9 cellular contexts compared by ENCODE assay signal in the genomic region with DNA sequence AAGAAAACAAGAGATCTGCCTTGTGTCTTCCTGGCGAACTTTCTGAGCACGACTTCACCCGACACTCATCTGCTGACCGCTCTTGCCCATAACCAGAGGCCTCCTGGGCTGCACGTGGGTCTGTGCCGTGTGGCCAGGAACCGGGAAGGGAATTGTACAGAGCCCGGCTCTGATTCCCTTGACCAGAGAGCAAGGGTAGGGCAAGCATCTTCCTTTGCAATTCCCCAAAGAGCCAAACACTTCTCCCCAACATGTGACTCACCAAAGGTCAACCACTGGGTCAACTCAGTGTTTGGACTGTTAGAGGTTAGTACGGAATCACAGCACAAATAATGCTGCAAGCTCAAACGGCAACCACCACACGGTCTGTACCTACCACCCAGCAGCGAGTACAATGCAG. TPM values are rescaled to one million over a fixed set of nuclear protein-coding genes. Genes with fewer than 3 reads are reported as not detected.
DNase-seq lines count a peak whose midpoint lies in the region; ATAC-seq and TF ChIP-seq lines count a peak whose summit lies in the region.
"Had no signal": no experiment of that assay in that cellular context is flagged by ENCODE, and none has a peak within 500 bp of the region (broad histone marks: within the 10 kb centered on the region; RNA-seq: fewer than 3 reads in every experiment).

No MANE protein-coding gene starts in this region.

- in situ Hi-C loops in GM23248 (cut with MboI) (no loop called here), gastrocnemius medialis (cut with MboI; ENCODE audit: low sequenced_read_pairs in 4 of 4) (no loop called here)

- H3K36me3 Mint-ChIP-seq in activated T-helper 1 cell treated with anti-CD3 and anti-CD28 coated beads, Interleukin-12 subunit alpha, Interleukin-12 subunit beta, Interleukin-2, Interleukin-4 antibody, amounts not matched to agents 30 ng/mL and 10 ng/mL and 1 ng/mL, durations not matched to agents 14 hours and 24 hours and 36 hours (ENCODE audit: low read depth), result peaks cover 28% of the 10 kb centered on the region

- WGBS in GM23248 (ENCODE audit: low coverage in 1 of 2, low lambda C conversion rate in 2 of 2, missing lambda C conversion rate in 2 of 2), 2 experiments, result 52 to 53% methylated on average over 12 of the region's 12 CpGs

- H3K4me3 ChIP-seq in GM23248 (no peak overlapping the region), left ventricle myocardium inferior (no peak overlapping the region), gastrocnemius medialis (no peak overlapping the region)

- no peaks in the 10 kb centered on the region for H3K9me3 Mint-ChIP-seq in activated T-helper 1 cell treated with anti-CD3 and anti-CD28 coated beads, Interleukin-12 subunit alpha, Interleukin-12 subunit beta, Interleukin-2, Interleukin-4 antibody, amounts not matched to agents 30 ng/mL and 10 ng/mL and 1 ng/mL, durations not matched to agents 14 hours and 24 hours and 36 hours

- H3K9me2 ChIP-seq in GM23248 (ENCODE audit: insufficient read depth), result no peaks in the 10 kb centered on the region

- peaks cover 4% of the 10 kb centered on the region for H3K27me3 Mint-ChIP-seq in activated T-helper 1 cell treated with anti-CD3 and anti-CD28 coated beads, Interleukin-12 subunit alpha, Interleukin-12 subunit beta, Interleukin-2, Interleukin-4 antibody, amounts not matched to agents 30 ng/mL and 10 ng/mL and 1 ng/mL, durations not matched to agents 14 hours and 24 hours and 36 hours (ENCODE audit: insufficient read depth)

- H3K4me3 Mint-ChIP-seq in activated T-helper 1 cell treated with anti-CD3 and anti-CD28 coated beads, Interleukin-12 subunit alpha, Interleukin-12 subunit beta, Interleukin-2, Interleukin-4 antibody, amounts not matched to agents 30 ng/mL and 10 ng/mL and 1 ng/mL, durations not matched to agents 14 hours and 24 hours and 36 hours, result peak overlapping the region; percentile 71

- no peak for ATAC-seq in gastrocnemius medialis
- no peak for ATAC-seq in HG03159 (IDR thresholded peaks at IDR 0.05; ENCODE audit: unreplicated experiment)
- no peak for ATAC-seq in GM19452 (IDR thresholded peaks at IDR 0.05; ENCODE audit: unreplicated experiment)

- no peak for TF ChIP-seq POLR2A in gastrocnemius medialis (IDR thresholded peaks at IDR 0.05)

- TF ChIP-seq CTCF in left ventricle myocardium inferior (IDR thresholded peaks at IDR 0.05; ENCODE audit: borderline replicate concordance) (no peak), gastrocnemius medialis (IDR thresholded peaks at IDR 0.05 in 4 of 5, conservative IDR thresholded peaks at IDR 0.05 in 1 of 5) (no peak)

- H2AFZ ChIP-seq in GM23248, result no peak overlapping the region

- no peaks in the 10 kb centered on the region for H3K79me2 ChIP-seq in GM23248 (ENCODE audit: insufficient read depth)

- H3K27ac ChIP-seq in GM23248 (no peak overlapping the region), left ventricle myocardium inferior (replicated peaks) (peak overlapping the region; percentile 55), gastrocnemius medialis (peak overlapping the region in 3 of 4 donors; percentile 22 to 46 (median 45))
- H3K27ac ChIP-seq: RWPE1 had no signal

- no peak overlapping the region for H3K27ac Mint-ChIP-seq in activated T-helper 1 cell treated with anti-CD3 and anti-CD28 coated beads, Interleukin-12 subunit alpha, Interleukin-12 subunit beta, Interleukin-2, Interleukin-4 antibody, amounts not matched to agents 30 ng/mL and 10 ng/mL and 1 ng/mL, durations not matched to agents 14 hours and 24 hours and 36 hours

- intact Hi-C loops in activated T-helper 1 cell treated with anti-CD3 and anti-CD28 coated beads, Interleukin-12 subunit alpha, Interleukin-12 subunit beta, Interleukin-2, Interleukin-4 antibody, amounts not matched to agents 30 ng/mL and 10 ng/mL and 1 ng/mL, durations not matched to agents 14 hours and 24 hours and 36 hours (cut with micrococcal nuclease), result no loop called here
- intact Hi-C loops in left ventricle myocardium inferior (cut with micrococcal nuclease) (no loop called here), gastrocnemius medialis (cut with DNase I; ENCODE audit: low total_unique reads) (no loop called here)

- no peak overlapping the region for H3K4me2 ChIP-seq in GM23248 (ENCODE audit: unreplicated experiment)

- H3K9ac ChIP-seq in GM23248, result no peak overlapping the region

- no peaks in the 10 kb centered on the region for H3K9me3 ChIP-seq in GM23248 (ENCODE audit: low read depth)
- H3K9me3 ChIP-seq in left ventricle myocardium inferior (replicated peaks), result no peaks in the 10 kb centered on the region
- no peaks in the 10 kb centered on the region for H3K9me3 ChIP-seq in gastrocnemius medialis

- H3K4me1 ChIP-seq in GM23248 (ENCODE audit: insufficient read depth) (peaks cover 8% of the 10 kb centered on the region; the same call in 1 of the 2 replicates), left ventricle myocardium inferior (peaks cover 64% of the 10 kb centered on the region), gastrocnemius medialis (peaks cover 12 to 45% of the 10 kb centered on the region in 2 donors)

- H3K27me3 ChIP-seq in GM23248 (replicated peaks; ENCODE audit: insufficient read depth), result no peaks in the 10 kb centered on the region
- no peaks in the 10 kb centered on the region for H3K27me3 ChIP-seq in left ventricle myocardium inferior (ENCODE audit: low read depth)
- H3K27me3 ChIP-seq in gastrocnemius medialis, result no peaks in the 10 kb centered on the region

- DNase-seq in GM23248 (peak; percentile 47), left ventricle myocardium inferior (peak; percentile 16), gastrocnemius medialis (no peak), DMS53 treated with DMSO at 0.1 percent for 48 hours (lab: John Stamatoyannopoulos, UW; ENCODE audit: unreplicated experiment) (no peak)
- DNase-seq in activated T-helper 1 cell treated with anti-CD3 and anti-CD28 coated beads, Interleukin-12 subunit alpha, Interleukin-12 subunit beta, Interleukin-2, Interleukin-4 antibody, amounts not matched to agents 30 ng/mL and 10 ng/mL and 1 ng/mL, durations not matched to agents 14 hours and 24 hours and 36 hours (ENCODE audit: low spot score), result no peak
- DNase-seq in stimulated activated CD4-positive, alpha-beta T cell treated with anti-CD3 and anti-CD28 coated beads, Interleukin-15, amount 100 ng/mL, for 24 hours, result no peak

- no peaks in the 10 kb centered on the region for H4K20me1 ChIP-seq in GM23248 (ENCODE audit: insufficient read depth)

- H3F3A ChIP-seq in GM23248 (ENCODE audit: insufficient read depth), result 0 out of 2 replicates have a peak, but pooled peaks cover 7% of the 10 kb centered on the region

- H3K36me3 ChIP-seq in GM23248 (ENCODE audit: low read depth) (no peaks in the 10 kb centered on the region; the same call in 1 of the 2 replicates), left ventricle myocardium inferior (peaks cover 49% of the 10 kb centered on the region), gastrocnemius medialis (peaks cover 0 to 34% of the 10 kb centered on the region in 2 donors)

- peaks cover 40% of the 10 kb centered on the region for H3K4me1 Mint-ChIP-seq in activated T-helper 1 cell treated with anti-CD3 and anti-CD28 coated beads, Interleukin-12 subunit alpha, Interleukin-12 subunit beta, Interleukin-2, Interleukin-4 antibody, amounts not matched to agents 30 ng/mL and 10 ng/mL and 1 ng/mL, durations not matched to agents 14 hours and 24 hours and 36 hours (ENCODE audit: low read depth)

RNA-seq across cellular contexts. Expression of a gene that starts 48.9 kb away (rescaled TPM):
- 3.3 and 11.3 TPM in 2 replicates for total RNA-seq in GM23248 (2014; rRNA removed; shearing (Covaris generic))
- polyA plus RNA-seq in GM23248 (2016; fragmentation: Nextera tagmentation; extraction: Ambion mirVana), result 7.8 and 10.8 TPM in 2 replicates
- total RNA-seq in activated T-helper 1 cell treated with anti-CD3 and anti-CD28 coated beads, Interleukin-12 subunit alpha, Interleukin-12 subunit beta, Interleukin-2, Interleukin-4 antibody, amounts not matched to agents 30 ng/mL and 10 ng/mL and 1 ng/mL, durations not matched to agents 14 hours and 24 hours and 36 hours, result 5.7 TPM in 2 replicates
- 65.2 TPM for total RNA-seq in left ventricle myocardium inferior
- 10 to 100 TPM in 3 of 4 donors, 1 to 10 TPM in 1; 6.8 to 45.6 (median 32.0) TPM for total RNA-seq in gastrocnemius medialis

Comparison
In these comparisons a context has a peak if more than half of its experiments do, and no peak if none do; other contexts are left out.
1. DNase-seq: peak in GM23248 (single experiment) and left ventricle myocardium inferior (single experiment); none in activated T-helper 1 cell treated with anti-CD3 and anti-CD28 coated beads, Interleukin-12 subunit alpha, Interleukin-12 subunit beta, Interleukin-2, Interleukin-4 antibody, amounts not matched to agents 30 ng/mL and 10 ng/mL and 1 ng/mL, durations not matched to agents 14 hours and 24 hours and 36 hours (single experiment), gastrocnemius medialis (0 of 2), DMS53 treated with DMSO at 0.1 percent for 48 hours (single experiment) and stimulated activated CD4-positive, alpha-beta T cell treated with anti-CD3 and anti-CD28 coated beads, Interleukin-15, amount 100 ng/mL, for 24 hours (single experiment).